Comparison of ENCODE assay signal across 12 cellular contexts in the genomic region with DNA sequence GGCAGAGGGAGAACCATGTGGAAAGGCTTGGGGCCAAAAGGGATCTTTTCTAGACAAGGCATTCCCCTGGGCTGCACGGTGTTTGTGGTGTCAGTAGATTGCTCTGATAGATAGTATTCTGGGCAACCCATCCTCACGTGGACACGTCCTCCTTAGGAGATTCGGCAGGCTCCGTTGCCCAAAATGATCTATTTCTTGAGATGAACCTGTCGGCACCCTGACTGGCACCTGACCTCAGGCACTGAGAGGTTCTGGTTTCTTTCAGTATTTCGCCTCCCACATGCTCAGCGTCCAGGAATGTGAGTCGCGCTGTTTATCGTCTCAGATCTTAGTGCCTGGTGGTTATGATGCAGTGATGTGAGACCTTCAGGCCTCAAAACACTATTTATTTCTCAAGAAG.
A peak's percentile ranks its signal among the peaks of the same experiment; 100 is the strongest.
DNase-seq lines count a peak whose midpoint lies in the region; ATAC-seq lines count a peak whose summit lies in the region.
"Had no signal": no experiment of that assay in that cellular context is flagged by ENCODE, and none has a peak within 500 bp of the region (broad histone marks: within the 10 kb centered on the region; RNA-seq: fewer than 3 reads in every experiment).

No MANE protein-coding gene starts in this region.

- H3K9me3 Mint-ChIP-seq in activated T-helper 17 cell treated with anti-CD3 and anti-CD28 coated beads, Interleukin-2, amount 50 U/mL, for 72 hours: no peaks in the 10 kb centered on the region

- peak; percentile 93 for ATAC-seq in activated T-helper 17 cell treated with anti-CD3 and anti-CD28 coated beads, Interleukin-2, amount 50 U/mL, for 72 hours (replicated peaks)
- no peak for ATAC-seq in HG03175 (IDR thresholded peaks at IDR 0.05; ENCODE audit: unreplicated experiment)
- ATAC-seq: heart left ventricle had no signal

- H3K36me3 Mint-ChIP-seq in activated T-helper 17 cell treated with anti-CD3 and anti-CD28 coated beads, Interleukin-2, amount 50 U/mL, for 72 hours (ENCODE audit: low read depth): no peaks in the 10 kb centered on the region

- peak; percentile 83 for DNase-seq in SIG-M5 treated with dmso at 0.1 percent for 504 hours (lab: John Stamatoyannopoulos, UW; ENCODE audit: unreplicated experiment)
- DNase-seq in SIG-M5 (lab: John Stamatoyannopoulos, UW): no peak
- DNase-seq in ELR (ENCODE audit: low read depth): peak; percentile 86
- peak; percentile 59 for DNase-seq in kidney glomerular epithelial cell (lab: John Stamatoyannopoulos, UW)
- no peak for DNase-seq in cerebellar nuclear complex (lab: John Stamatoyannopoulos, UW)
- no peak for DNase-seq in T-helper 9 cell
- DNase-seq: DND-41, NCI-H2171 treated with DMSO at 0.1 percent for 48 hours had no signal

- no peak overlapping the region for H3K4me3 Mint-ChIP-seq in activated T-helper 17 cell treated with anti-CD3 and anti-CD28 coated beads, Interleukin-2, amount 50 U/mL, for 72 hours

- peaks cover 9% of the 10 kb centered on the region for H3K27me3 Mint-ChIP-seq in activated T-helper 17 cell treated with anti-CD3 and anti-CD28 coated beads, Interleukin-2, amount 50 U/mL, for 72 hours

- no peak overlapping the region for H3K27ac Mint-ChIP-seq in activated T-helper 17 cell treated with anti-CD3 and anti-CD28 coated beads, Interleukin-2, amount 50 U/mL, for 72 hours
- H3K27ac Mint-ChIP-seq: progenitor cell of endocrine pancreas had no signal

- H3K4me1 Mint-ChIP-seq in activated T-helper 17 cell treated with anti-CD3 and anti-CD28 coated beads, Interleukin-2, amount 50 U/mL, for 72 hours: peaks cover 10% of the 10 kb centered on the region

Comparison
In these comparisons a context has a peak if more than half of its experiments do, and no peak if none do; other contexts are left out.
1. DNase-seq: peak in SIG-M5 treated with dmso at 0.1 percent for 504 hours (single experiment), ELR (single experiment) and kidney glomerular epithelial cell (single experiment); none in SIG-M5 (single experiment), cerebellar nuclear complex (0 of 2) and T-helper 9 cell (single experiment).